ENCODE assay signal across 2 cellular contexts in genomic region chr11:72039108-72039850, GRCh38.
TF ChIP-seq lines count a peak whose summit lies in the region.

No MANE protein-coding gene starts in this region.

TF ChIP-seq in endothelial cell of umbilical vein, 7 proteins besides CTCF, POLR2A, EP300 and RAD21:
- TF ChIP-seq JUN (IDR thresholded peaks at IDR 0.05; ENCODE audit: borderline replicate concordance, insufficient read depth, insufficient read length, low read depth) (no peak), FOS (IDR thresholded peaks at IDR 0.05; ENCODE audit: borderline replicate concordance, insufficient read depth, low read length) (no peak), POLR2AphosphoS5 (IDR thresholded peaks at IDR 0.05; ENCODE audit: insufficient read depth, low read depth, low read length) (no peak), GATA2 (IDR thresholded peaks at IDR 0.05; ENCODE audit: insufficient read depth, insufficient read length, low read depth, low read length) (no peak)
- TF ChIP-seq, protein P1, sequence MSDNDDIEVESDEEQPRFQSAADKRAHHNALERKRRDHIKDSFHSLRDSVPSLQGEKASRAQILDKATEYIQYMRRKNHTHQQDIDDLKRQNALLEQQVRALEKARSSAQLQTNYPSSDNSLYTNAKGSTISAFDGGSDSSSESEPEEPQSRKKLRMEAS (IDR thresholded peaks at IDR 0.05; ENCODE audit: insufficient read depth, insufficient read length), result no peak

TF ChIP-seq in WTC11, 78 proteins besides CTCF, POLR2A, EP300 and RAD21:
- TF ChIP-seq ZNF317 (CRISPR knock-in tag; IDR thresholded peaks at IDR 0.05; ENCODE audit: borderline replicate concordance, low read depth), result no peak
- TF ChIP-seq, protein P2, sequence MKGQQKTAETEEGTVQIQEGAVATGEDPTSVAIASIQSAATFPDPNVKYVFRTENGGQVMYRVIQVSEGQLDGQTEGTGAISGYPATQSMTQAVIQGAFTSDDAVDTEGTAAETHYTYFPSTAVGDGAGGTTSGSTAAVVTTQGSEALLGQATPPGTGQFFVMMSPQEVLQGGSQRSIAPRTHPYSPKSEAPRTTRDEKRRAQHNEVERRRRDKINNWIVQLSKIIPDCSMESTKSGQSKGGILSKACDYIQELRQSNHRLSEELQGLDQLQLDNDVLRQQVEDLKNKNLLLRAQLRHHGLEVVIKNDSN (CRISPR knock-in tag; IDR thresholded peaks at IDR 0.05), result no peak
- TF ChIP-seq SMAD4 (CRISPR knock-in tag; IDR thresholded peaks at IDR 0.05), result no peak
- no peak for TF ChIP-seq NFATC4 (CRISPR knock-in tag; IDR thresholded peaks at IDR 0.05)
- TF ChIP-seq FOXP1 (CRISPR knock-in tag; IDR thresholded peaks at IDR 0.05; ENCODE audit: borderline replicate concordance), result no peak
- no peak for TF ChIP-seq ATF1 (CRISPR knock-in tag; IDR thresholded peaks at IDR 0.05)
- TF ChIP-seq HMGA2 (CRISPR knock-in tag; IDR thresholded peaks at IDR 0.05), result no peak
- no peak for TF ChIP-seq ZBTB21 (CRISPR knock-in tag; IDR thresholded peaks at IDR 0.05; ENCODE audit: borderline replicate concordance)
- no peak for TF ChIP-seq GABPB1 (CRISPR knock-in tag; IDR thresholded peaks at IDR 0.05)
- no peak for TF ChIP-seq USF2 (CRISPR knock-in tag; IDR thresholded peaks at IDR 0.05)
- no peak for TF ChIP-seq TCF7 (CRISPR knock-in tag; IDR thresholded peaks at IDR 0.05; ENCODE audit: low read depth)
- TF ChIP-seq, protein P3, sequence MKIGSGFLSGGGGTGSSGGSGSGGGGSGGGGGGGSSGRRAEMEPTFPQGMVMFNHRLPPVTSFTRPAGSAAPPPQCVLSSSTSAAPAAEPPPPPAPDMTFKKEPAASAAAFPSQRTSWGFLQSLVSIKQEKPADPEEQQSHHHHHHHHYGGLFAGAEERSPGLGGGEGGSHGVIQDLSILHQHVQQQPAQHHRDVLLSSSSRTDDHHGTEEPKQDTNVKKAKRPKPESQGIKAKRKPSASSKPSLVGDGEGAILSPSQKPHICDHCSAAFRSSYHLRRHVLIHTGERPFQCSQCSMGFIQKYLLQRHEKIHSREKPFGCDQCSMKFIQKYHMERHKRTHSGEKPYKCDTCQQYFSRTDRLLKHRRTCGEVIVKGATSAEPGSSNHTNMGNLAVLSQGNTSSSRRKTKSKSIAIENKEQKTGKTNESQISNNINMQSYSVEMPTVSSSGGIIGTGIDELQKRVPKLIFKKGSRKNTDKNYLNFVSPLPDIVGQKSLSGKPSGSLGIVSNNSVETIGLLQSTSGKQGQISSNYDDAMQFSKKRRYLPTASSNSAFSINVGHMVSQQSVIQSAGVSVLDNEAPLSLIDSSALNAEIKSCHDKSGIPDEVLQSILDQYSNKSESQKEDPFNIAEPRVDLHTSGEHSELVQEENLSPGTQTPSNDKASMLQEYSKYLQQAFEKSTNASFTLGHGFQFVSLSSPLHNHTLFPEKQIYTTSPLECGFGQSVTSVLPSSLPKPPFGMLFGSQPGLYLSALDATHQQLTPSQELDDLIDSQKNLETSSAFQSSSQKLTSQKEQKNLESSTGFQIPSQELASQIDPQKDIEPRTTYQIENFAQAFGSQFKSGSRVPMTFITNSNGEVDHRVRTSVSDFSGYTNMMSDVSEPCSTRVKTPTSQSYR (CRISPR knock-in tag; IDR thresholded peaks at IDR 0.05), result no peak
- no peak for TF ChIP-seq NR3C1 (CRISPR knock-in tag; conservative IDR thresholded peaks at IDR 0.05; ENCODE audit: low read depth)
- TF ChIP-seq ZNF121 (CRISPR knock-in tag; IDR thresholded peaks at IDR 0.05), result no peak
